1 cellular context compared by ENCODE assay signal in the genomic region with DNA sequence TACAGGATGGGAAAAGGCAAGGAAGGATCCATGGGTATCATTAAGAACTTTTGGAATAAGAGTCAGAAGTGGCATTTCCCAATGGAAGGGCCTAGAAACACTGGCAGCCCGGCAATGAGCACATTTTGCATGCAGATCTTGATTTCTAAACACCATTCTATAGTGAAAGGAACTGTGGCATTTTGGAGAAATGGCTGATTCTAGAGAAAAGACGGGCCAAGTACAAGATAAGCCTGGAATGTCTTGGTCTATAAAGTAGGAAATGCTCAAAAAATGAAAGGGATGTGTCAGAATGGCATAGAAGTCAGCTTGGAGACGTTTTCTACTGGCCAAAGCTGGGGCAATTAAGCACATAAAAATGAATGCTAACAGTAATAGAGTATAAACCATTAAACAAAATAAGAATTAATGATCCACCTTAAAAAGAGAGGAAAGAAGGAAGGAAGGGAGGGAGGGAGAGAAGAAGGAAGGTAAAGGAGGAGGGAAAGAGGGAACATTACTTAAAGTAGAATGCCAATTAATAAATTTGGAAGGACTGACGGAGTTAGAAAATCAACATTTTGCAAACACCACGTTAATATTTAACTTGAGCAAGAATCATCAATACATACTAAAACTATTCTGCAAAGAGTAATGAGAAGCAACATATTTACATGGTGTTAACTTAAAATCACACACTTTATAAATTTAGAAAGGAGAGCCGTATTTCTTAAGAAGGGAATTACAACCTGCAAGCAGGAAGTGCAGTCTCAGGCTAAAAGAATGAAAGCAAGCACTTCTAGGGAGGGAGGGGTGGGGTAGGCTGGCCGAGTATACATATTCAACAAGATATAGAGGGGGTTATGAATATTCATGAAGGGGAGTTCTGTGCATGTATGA.
TF ChIP-seq lines count a peak whose summit lies in the region.

No MANE protein-coding gene starts in this region.

TF ChIP-seq in K562, 482 proteins besides CTCF, POLR2A, EP300 and RAD21:
- no peak for TF ChIP-seq SMARCB1 (IDR thresholded peaks at IDR 0.05; ENCODE audit: insufficient read length, low read depth)
- TF ChIP-seq, protein P1, sequence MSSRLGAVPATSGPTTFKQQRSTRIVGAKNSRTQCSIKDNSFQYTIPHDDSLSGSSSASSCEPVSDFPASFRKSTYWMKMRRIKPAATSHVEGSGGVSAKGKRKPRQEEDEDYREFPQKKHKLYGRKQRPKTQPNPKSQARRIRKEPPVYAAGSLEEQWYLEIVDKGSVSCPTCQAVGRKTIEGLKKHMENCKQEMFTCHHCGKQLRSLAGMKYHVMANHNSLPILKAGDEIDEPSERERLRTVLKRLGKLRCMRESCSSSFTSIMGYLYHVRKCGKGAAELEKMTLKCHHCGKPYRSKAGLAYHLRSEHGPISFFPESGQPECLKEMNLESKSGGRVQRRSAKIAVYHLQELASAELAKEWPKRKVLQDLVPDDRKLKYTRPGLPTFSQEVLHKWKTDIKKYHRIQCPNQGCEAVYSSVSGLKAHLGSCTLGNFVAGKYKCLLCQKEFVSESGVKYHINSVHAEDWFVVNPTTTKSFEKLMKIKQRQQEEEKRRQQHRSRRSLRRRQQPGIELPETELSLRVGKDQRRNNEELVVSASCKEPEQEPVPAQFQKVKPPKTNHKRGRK (tag; IDR thresholded peaks at IDR 0.05) = peak; percentile 65
